ENCODE assay signal across 16 cellular contexts in genomic region chr6:166485651-166486535, GRCh38.
DNase-seq lines count a peak whose midpoint lies in the region; TF ChIP-seq lines count a peak whose summit lies in the region.
"Had no signal": no experiment of that assay in that cellular context is flagged by ENCODE, and none has a peak within 500 bp of the region (broad histone marks: within the 10 kb centered on the region; RNA-seq: fewer than 3 reads in every experiment).

No MANE protein-coding gene starts in this region.

- peaks cover 12% of the 10 kb centered on the region for H3K4me1 ChIP-seq in BE2C

- TF ChIP-seq CTCF in BE2C (IDR thresholded peaks at IDR 0.05; ENCODE audit: low read depth, low read length) (peak; percentile 11; the same call in 1 of the 2 replicates), cardiac fibroblast (IDR thresholded peaks at IDR 0.05; ENCODE audit: low read depth, low read length) (peak; percentile 6), nephron progenitor cell (IDR thresholded peaks at IDR 0.05) (no peak)

- H3K36me3 Mint-ChIP-seq in nephron progenitor cell (ENCODE audit: low read depth) = peaks cover 15% of the 10 kb centered on the region

- H3K27me3 ChIP-seq in BE2C = no peaks in the 10 kb centered on the region
- no peaks in the 10 kb centered on the region for H3K27me3 ChIP-seq in H7 (ENCODE audit: control insufficient read depth, insufficient read depth, low read length)

- H3K36me3 ChIP-seq in BE2C (peaks cover 3% of the 10 kb centered on the region), H7 (replicated peaks; ENCODE audit: control insufficient read depth, insufficient read depth, low read length) (no peaks in the 10 kb centered on the region; the same call in none of the 2 replicates)

- H3K4me3 ChIP-seq in BE2C (ENCODE audit: low read depth, low read length) = no peak overlapping the region
- no peak overlapping the region for H3K4me3 ChIP-seq in H7 (ENCODE audit: insufficient read depth, low read depth, low read length)
- H3K4me3 ChIP-seq in cardiac fibroblast (replicated peaks in 1 of 2; ENCODE audit: low read depth in 2 of 2, low read length in 2 of 2) = no peak overlapping the region
- H3K4me3 ChIP-seq: skin epidermis had no signal

- H3K4me3 Mint-ChIP-seq in nephron progenitor cell = no peak overlapping the region
- H3K4me3 Mint-ChIP-seq: central memory CD8-positive, alpha-beta T cell had no signal

- no peaks in the 10 kb centered on the region for H3K9me3 Mint-ChIP-seq in nephron progenitor cell
- H3K9me3 Mint-ChIP-seq: central memory CD8-positive, alpha-beta T cell had no signal

- peak overlapping the region; percentile 77 for H3K27ac Mint-ChIP-seq in nephron progenitor cell
- H3K27ac Mint-ChIP-seq: activated T-helper 2 cell treated with anti-CD3 and anti-CD28 coated beads, Interferon-gamma antibody, Interleukin-2, Interleukin-4, amounts not matched to agents 10 μg/mL and 5 μg/mL and 100 μg/mL, durations not matched to agents 14 hours and 24 hours and 36 hours had no signal

- H3K9me3 ChIP-seq in BE2C = no peaks in the 10 kb centered on the region

- H3K27me3 Mint-ChIP-seq in nephron progenitor cell (ENCODE audit: low read depth, poor library complexity) = peaks cover 3% of the 10 kb centered on the region
- H3K27me3 Mint-ChIP-seq: central memory CD8-positive, alpha-beta T cell had no signal

- DNase-seq in BE2C (no peak), H7 (peak; percentile 73), cardiac fibroblast (ENCODE audit: low read depth in 2 of 2) (no peak), nephron progenitor cell (no peak), NCI-H226 (no peak), medulla oblongata (ENCODE audit: extremely low spot score) (no peak)
- no peak for DNase-seq in activated CD8-positive, alpha-beta memory T cell treated with anti-CD3 and anti-CD28 coated beads, Interleukin-2, amount 50 U/mL, for 48 hours
- DNase-seq: AML-193; HCEC 1CT; hippocampal formation; NCI-H1436; RPMI8226; stimulated activated CD4-positive, alpha-beta T cell treated with anti-CD3 and anti-CD28 coated beads, Interleukin-4, amount 100 ng/mL, for 24 hours had no signal

- peaks cover 75% of the 10 kb centered on the region for H3K4me1 Mint-ChIP-seq in nephron progenitor cell
